ENCODE assay signal across 9 cellular contexts in the genomic region with DNA sequence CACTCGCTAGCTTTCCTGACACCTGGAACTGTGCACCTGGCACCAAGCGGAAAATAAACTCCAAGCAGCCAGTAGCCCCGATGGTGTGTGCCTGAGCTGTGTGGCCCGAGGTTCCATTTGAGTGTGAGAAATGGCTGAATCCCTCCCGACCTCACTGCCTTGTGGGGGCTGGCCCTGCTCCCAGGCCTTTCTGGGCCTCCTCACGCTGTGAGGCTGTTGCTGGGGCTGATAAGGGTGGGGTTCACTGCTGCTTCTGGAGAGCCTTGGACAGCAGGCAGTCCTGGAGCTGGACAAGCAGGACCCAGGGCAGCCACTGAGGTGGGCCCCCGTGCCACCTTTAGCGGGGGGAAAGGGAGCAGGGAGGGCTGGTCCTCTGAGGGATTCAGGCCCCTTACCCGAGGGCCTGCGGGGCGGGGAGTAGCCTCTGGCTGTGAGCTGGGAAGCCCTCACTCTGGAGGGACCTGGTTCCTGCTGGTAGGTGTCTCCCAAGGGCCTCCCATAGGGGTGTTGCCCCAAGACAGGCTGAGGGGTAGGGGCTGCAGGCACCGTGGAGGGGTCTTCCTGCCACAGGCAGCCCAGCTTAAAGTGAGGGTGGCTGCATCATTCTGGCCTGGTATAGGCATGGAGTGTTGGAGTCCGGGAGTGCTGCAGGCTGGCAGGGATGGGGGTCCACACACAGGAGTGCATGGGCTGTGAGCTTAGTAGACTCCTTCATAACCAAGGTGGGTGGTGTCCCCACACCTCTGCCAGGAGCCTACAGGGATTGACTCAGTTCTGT. TPM values are rescaled to one million over a fixed set of nuclear protein-coding genes. Genes with fewer than 3 reads are reported as not detected.
DNase-seq lines count a peak whose midpoint lies in the region; ATAC-seq and TF ChIP-seq lines count a peak whose summit lies in the region.
"Had no signal": no experiment of that assay in that cellular context is flagged by ENCODE, and none has a peak within 500 bp of the region (broad histone marks: within the 10 kb centered on the region; RNA-seq: fewer than 3 reads in every experiment).

No MANE protein-coding gene starts in this region.

- peak overlapping the region in 1 of 7 donors; percentile 57 for H3K27ac Mint-ChIP-seq in CD14-positive monocyte

- peak overlapping the region; percentile 93 for H3K4me2 ChIP-seq in PC-3 (ENCODE audit: low read length)
- peak overlapping the region; percentile 94 for H3K4me2 ChIP-seq in neural cell (ENCODE audit: low read length)

- WGBS in sigmoid colon, 2 donors: 44 to 72% methylated on average over 13 of the region's 13 CpGs

- H3K9me3 ChIP-seq in PC-3 (ENCODE audit: low read length): no peaks in the 10 kb centered on the region
- no peaks in the 10 kb centered on the region for H3K9me3 ChIP-seq in neural cell (ENCODE audit: low read length)
- H3K9me3 ChIP-seq in sigmoid colon: no peaks in the 10 kb centered on the region

- no peak overlapping the region for H2AFZ ChIP-seq in PC-3 (ENCODE audit: low read length)
- H2AFZ ChIP-seq in neural cell (ENCODE audit: low read depth, low read length): no peak overlapping the region

- no TSS peak for BruUV-seq in PC-3 (replicated peaks; lab: Mats Ljungman, UMichigan)

- POLR2A ChIA-PET in PC-3 (lab: Charles Lee; ENCODE audit: unreplicated experiment): interaction anchor here (1.4 kb wide), 1 partner anchor 14 kb away, joined by 8 read pairs; the partner anchor contains the start of gene PTK6

- H3K27me3 ChIP-seq in PC-3 (ENCODE audit: low read length): no peaks in the 10 kb centered on the region
- H3K27me3 ChIP-seq in neural cell (ENCODE audit: insufficient read depth, low read depth, low read length): no peaks in the 10 kb centered on the region
- H3K27me3 ChIP-seq in sigmoid colon: no peaks in the 10 kb centered on the region

- DNase-seq in CD14-positive monocyte (ENCODE audit: low spot score): peak; percentile 43
- no peak for DNase-seq in PC-3
- DNase-seq in epithelial cell of esophagus (ENCODE audit: low read depth): no peak
- DNase-seq in mesenteric fat pad (ENCODE audit: low spot score): no peak
- DNase-seq in stimulated activated CD4-positive, alpha-beta T cell treated with anti-CD3 and anti-CD28 coated beads, Interleukin-1b, Interleukin-23, amount 100 ng/mL, for 48 hours: no peak
- DNase-seq in NCI-H146 (lab: John Stamatoyannopoulos, UW): no peak
- DNase-seq in sigmoid colon: no peak

- H3F3A ChIP-seq in PC-3 (ENCODE audit: low read length, unreplicated experiment): peaks cover 10% of the 10 kb centered on the region
- H3F3A ChIP-seq in neural cell (ENCODE audit: insufficient read depth, low read length, poor library complexity, severe bottlenecking): no peaks in the 10 kb centered on the region

- peaks cover 15 to 21% of the 10 kb centered on the region in 2 donors for H3K36me3 Mint-ChIP-seq in CD14-positive monocyte

- intact Hi-C loops in CD14-positive monocyte (cut with micrococcal nuclease) (loop anchor here in 1 of 2 donors (10.0 kb wide), 1 partner anchor 543 kb away; the partner anchor contains the start of gene TCEA2), PC-3 (cut with micrococcal nuclease) (no loop called here), sigmoid colon (cut with DNase I) (loop anchor here (5.0 kb wide), 2 partner anchors 135 to 450 kb away; partner anchors contain the start of gene RTEL1)

- H3K27ac ChIP-seq in PC-3 (ENCODE audit: low read length) (no peak overlapping the region), neural cell (ENCODE audit: low read length) (peak overlapping the region; percentile 20), sigmoid colon (no peak overlapping the region)

- TF ChIP-seq EP300 in neural cell (conservative IDR thresholded peaks at IDR 0.05; ENCODE audit: poor library complexity, severe bottlenecking) (no peak), sigmoid colon (IDR thresholded peaks at IDR 0.05) (no peak)

- TF ChIP-seq CTCF in CD14-positive monocyte (IDR thresholded peaks at IDR 0.05): no peak
- no peak for TF ChIP-seq CTCF in PC-3 (conservative IDR thresholded peaks at IDR 0.05; ENCODE audit: low read depth, low read length)
- no peak for TF ChIP-seq CTCF in epithelial cell of esophagus (IDR thresholded peaks at IDR 0.05; ENCODE audit: insufficient read depth, low read depth, low read length, missing control alignments)
- no peak for TF ChIP-seq CTCF in neural cell (IDR thresholded peaks at IDR 0.05; ENCODE audit: poor library complexity, severe bottlenecking)
- no peak for TF ChIP-seq CTCF in sigmoid colon (IDR thresholded peaks at IDR 0.05)

- peaks cover 21% of the 10 kb centered on the region for H3K4me1 Mint-ChIP-seq in CD14-positive monocyte

- ATAC-seq in PC-3: no peak

- CTCF ChIA-PET in PC-3 (lab: Charles Lee): no interaction called here

- H3K9me2 ChIP-seq in PC-3 (replicated peaks; ENCODE audit: low read length) (no peaks in the 10 kb centered on the region), neural cell (ENCODE audit: insufficient read depth, low read length) (no peaks in the 10 kb centered on the region)

- H3K4me3 ChIP-seq in PC-3 (ENCODE audit: low read length): peak overlapping the region; percentile 99
- peak overlapping the region; percentile 83 for H3K4me3 ChIP-seq in epithelial cell of esophagus (ENCODE audit: low read length)
- H3K4me3 ChIP-seq in neural cell (ENCODE audit: low read length): peak overlapping the region; percentile 94
- H3K4me3 ChIP-seq in sigmoid colon: peak overlapping the region in 2 of 4 donors; percentile 93 to 94

- peaks cover 13 to 22% (median 18%) of the 10 kb centered on the region in 7 donors for H3K9me3 Mint-ChIP-seq in CD14-positive monocyte

- H3K4me1 ChIP-seq in PC-3 (ENCODE audit: insufficient read depth, low read length) (peaks cover 13% of the 10 kb centered on the region), sigmoid colon (peaks cover 0 to 36% (median 28%) of the 10 kb centered on the region in 4 donors)

- H3K9ac ChIP-seq in PC-3 (ENCODE audit: low read length): no peak overlapping the region
- peak overlapping the region; percentile 95 for H3K9ac ChIP-seq in neural cell (ENCODE audit: low read length)

- H3K79me2 ChIP-seq in PC-3 (ENCODE audit: low read length): peaks cover 27% of the 10 kb centered on the region
- H3K79me2 ChIP-seq in neural cell (replicated peaks; ENCODE audit: insufficient read depth, low read length): peaks cover 17% of the 10 kb centered on the region

- TF ChIP-seq RAD21 in neural cell (conservative IDR thresholded peaks at IDR 0.05): no peak

- H3K36me3 ChIP-seq in PC-3 (ENCODE audit: low read depth, low read length) (peaks cover 24% of the 10 kb centered on the region), neural cell (ENCODE audit: insufficient read depth, low read length) (no peaks in the 10 kb centered on the region), sigmoid colon (peaks cover 0 to 3% (median 0%) of the 10 kb centered on the region in 4 donors)

- TF ChIP-seq POLR2A in sigmoid colon (IDR thresholded peaks at IDR 0.05): no peak

- peaks cover 24% of the 10 kb centered on the region for H4K20me1 ChIP-seq in PC-3 (ENCODE audit: low read length)
- peaks cover 9% of the 10 kb centered on the region for H4K20me1 ChIP-seq in neural cell (ENCODE audit: insufficient read depth)

- peak overlapping the region in 1 of 2 donors; percentile 43 for H3K4me3 Mint-ChIP-seq in CD14-positive monocyte

- H3K27me3 Mint-ChIP-seq in CD14-positive monocyte (ENCODE audit: low read depth in 3 of 3): peaks cover 23 to 40% (median 25%) of the 10 kb centered on the region in 3 donors

TF ChIP-seq in neural cell, 6 proteins besides CTCF, POLR2A, EP300 and RAD21 (continues in another document):
- TF ChIP-seq EZH2 (IDR thresholded peaks at IDR 0.05; ENCODE audit: borderline replicate concordance, insufficient read depth, low read length, poor library complexity, severe bottlenecking): no peak

RNA-seq across cellular contexts. Expression of gene PPDPF, which starts 1.7 kb away (rescaled TPM):
- 10 to 100 TPM; 13.4 to 26.1 TPM for polyA plus RNA-seq in CD14-positive monocyte
- 245 and 256 TPM in 2 replicates for total RNA-seq in PC-3 (2014; rRNA removed)
- polyA plus RNA-seq in neural cell: 95.1 and 106 TPM in 2 replicates
- polyA minus RNA-seq in neural cell: 103 and 119 TPM in 2 replicates
- total RNA-seq in mesenteric fat pad: 173 TPM
- total RNA-seq in sigmoid colon: 100 to 1,000 TPM in 3 of 4 donors, 10 to 100 TPM in 1; 82.8 to 244 (median 146) TPM
- polyA plus RNA-seq in sigmoid colon: 1,000 to 10,000 TPM in 2 of 3 donors, 100 to 1,000 TPM in 1; 658 to 1,688 (median 1,153) TPM

RNA-seq across cellular contexts. Expression of gene PTK6, which starts 14.9 kb away (rescaled TPM):
- 1 to 10 TPM in 1 of 2 donors, under 1 TPM in 1; 0.66 to 1.5 TPM for polyA plus RNA-seq in CD14-positive monocyte
- 11.1 and 15.1 TPM in 2 replicates for total RNA-seq in PC-3 (2014; rRNA removed)
- not detected in 2 replicates for polyA plus RNA-seq in neural cell
- not detected in 2 replicates for polyA minus RNA-seq in neural cell
- total RNA-seq in mesenteric fat pad: 0.10 TPM
- under 1 TPM in 2 of 4 donors, not detected in 2; 0.28 to 0.36 TPM for total RNA-seq in sigmoid colon
- polyA plus RNA-seq in sigmoid colon: 10 to 100 TPM; 59.5 to 80.7 (median 73.3) TPM

RNA-seq across cellular contexts. Expression of gene EEF1A2, which starts 23.4 kb away (rescaled TPM):
- polyA plus RNA-seq in CD14-positive monocyte (not detected), neural cell (208 and 260 TPM in 2 replicates), sigmoid colon (1 to 10 TPM; 2.8 to 7.8 (median 4.2) TPM)
- total RNA-seq in PC-3 (2014; rRNA removed) (463 and 559 TPM in 2 replicates), mesenteric fat pad (1.2 TPM), sigmoid colon (10 to 100 TPM in 2 of 4 donors, 1 to 10 TPM in 2; 4.6 to 14.3 (median 11.0) TPM)
- polyA minus RNA-seq in neural cell: 235 and 244 TPM in 2 replicates

RNA-seq across cellular contexts. Expression of gene SRMS, which starts 25.3 kb away (rescaled TPM):
- not detected for polyA plus RNA-seq in CD14-positive monocyte
- total RNA-seq in PC-3 (2014; rRNA removed): 0.22 and 0.63 TPM in 2 replicates
- not detected in 2 replicates for polyA plus RNA-seq in neural cell
- polyA minus RNA-seq in neural cell: not detected in 2 replicates
- total RNA-seq in mesenteric fat pad: not detected
- total RNA-seq in sigmoid colon: not detected
- 1 to 10 TPM in 1 of 3 donors, under 1 TPM in 1, not detected in 1; 0.19 to 2.4 TPM for polyA plus RNA-seq in sigmoid colon
- total RNA-seq: dermis blood vessel endothelial cell had no signal

RNA-seq across cellular contexts. Expression of gene FNDC11, which starts 31.7 kb away (rescaled TPM):
- not detected for polyA plus RNA-seq in CD14-positive monocyte
- total RNA-seq in PC-3 (2014; rRNA removed): 0.40 and 1.8 TPM in 2 replicates
- 1.9 and 5.2 TPM in 2 replicates for polyA plus RNA-seq in neural cell
- 0.69 and 2.4 TPM in 2 replicates for polyA minus RNA-seq in neural cell
- total RNA-seq in mesenteric fat pad: 0.13 TPM
- under 1 TPM; 0.16 to 0.55 (median 0.45) TPM for total RNA-seq in sigmoid colon
- under 1 TPM in 2 of 3 donors, not detected in 1; under 0.01 to 0.47 TPM for polyA plus RNA-seq in sigmoid colon

Comparison
In these comparisons a context has a peak if more than half of its experiments do, and no peak if none do; other contexts are left out.
1. RNA of gene EEF1A2, which starts 23.4 kb away (total RNA-seq): 463 to 559 TPM in PC-3; 4.6 to 14.3 TPM in sigmoid colon and 1.2 TPM in mesenteric fat pad (single experiment); every median in the first group is over 10 times any median in the second.